8 cellular contexts compared by ENCODE assay signal in genomic region chr5:50969207-50970145, GRCh38.
DNase-seq lines count a peak whose midpoint lies in the region; ATAC-seq and TF ChIP-seq lines count a peak whose summit lies in the region.

No MANE protein-coding gene starts in this region.

- H3K4me1 Mint-ChIP-seq in endothelial cell (ENCODE audit: unreplicated experiment), result peaks cover 38% of the 10 kb centered on the region
- H3K4me1 Mint-ChIP-seq in neural progenitor cell, result peaks cover 40% of the 10 kb centered on the region
- no peaks in the 10 kb centered on the region for H3K4me1 Mint-ChIP-seq in Caco-2 (ENCODE audit: low read depth, unreplicated experiment)

- intact Hi-C loops in Caco-2 (cut with micrococcal nuclease; ENCODE audit: unreplicated experiment), result loop anchor here (10.0 kb wide), 2 partner anchors 165 to 715 kb away; no protein-coding TSS in a partner anchor

- no peaks in the 10 kb centered on the region for H3K79me2 ChIP-seq in neural progenitor cell (ENCODE audit: low read depth)

- H3K36me3 Mint-ChIP-seq in endothelial cell (ENCODE audit: low read depth, unreplicated experiment) (no peaks in the 10 kb centered on the region), neural progenitor cell (no peaks in the 10 kb centered on the region), Caco-2 (ENCODE audit: insufficient read depth, unreplicated experiment) (no peaks in the 10 kb centered on the region)

- peaks cover 49% of the 10 kb centered on the region for H4K20me1 ChIP-seq in neural progenitor cell (ENCODE audit: low read depth)

- no TSS peak for BruUV-seq in Caco-2 (replicated peaks; lab: Mats Ljungman, UMichigan)

- H3K27ac ChIP-seq in neural progenitor cell, result no peak overlapping the region

- POLR2A ChIA-PET in Caco-2 (lab: Charles Lee) (no interaction called here), GM10248 (lab: Yijun Ruan, JAX) (no interaction called here)

- H3K9me3 ChIP-seq in neural progenitor cell (ENCODE audit: low read depth) (no peaks in the 10 kb centered on the region), Caco-2 (no peaks in the 10 kb centered on the region)

- H3K4me3 Mint-ChIP-seq in endothelial cell (ENCODE audit: unreplicated experiment), result peak overlapping the region; percentile 75
- H3K4me3 Mint-ChIP-seq in neural progenitor cell, result peak overlapping the region; percentile 66
- H3K4me3 Mint-ChIP-seq in Caco-2 (ENCODE audit: unreplicated experiment), result no peak overlapping the region

- peaks cover 52% of the 10 kb centered on the region for H3K4me1 ChIP-seq in neural progenitor cell
- H3K4me1 ChIP-seq in Caco-2, result no peaks in the 10 kb centered on the region

- DNase-seq in AG20443 (ENCODE audit: low spot score) (peak; percentile 43), NCI-H1417 treated with DMSO at 0.1 percent for 48 hours (lab: John Stamatoyannopoulos, UW) (peak; percentile 45), endothelial cell (ENCODE audit: low spot score) (peak; percentile 39), neural progenitor cell (ENCODE audit: low spot score) (peak; percentile 62), Caco-2 (no peak), COLO829 (ENCODE audit: low spot score) (no peak), GM10248 (ENCODE audit: extremely low spot score) (no peak)

- peak overlapping the region; percentile 90 for H3K4me2 ChIP-seq in neural progenitor cell

- H2AFZ ChIP-seq in neural progenitor cell (replicated peaks), result no peak overlapping the region

- peaks cover 41% of the 10 kb centered on the region for H3F3A ChIP-seq in neural progenitor cell (ENCODE audit: low read depth)

- H3K27ac Mint-ChIP-seq in endothelial cell (ENCODE audit: unreplicated experiment) (no peak overlapping the region), neural progenitor cell (no peak overlapping the region), Caco-2 (ENCODE audit: unreplicated experiment) (no peak overlapping the region)

- H3K4me3 ChIP-seq in neural progenitor cell (peak overlapping the region; percentile 50), Caco-2 (ENCODE audit: low read depth, low read length) (no peak overlapping the region)

- peaks cover 99% of the 10 kb centered on the region for H3K27me3 ChIP-seq in neural progenitor cell
- H3K27me3 ChIP-seq in Caco-2 (replicated peaks; ENCODE audit: control insufficient read depth, insufficient read depth, low read length), result no peaks in the 10 kb centered on the region

- H3K27me3 Mint-ChIP-seq in endothelial cell (ENCODE audit: unreplicated experiment) (peaks cover 29% of the 10 kb centered on the region), neural progenitor cell (ENCODE audit: insufficient read depth, low read depth) (peaks cover 73% of the 10 kb centered on the region), Caco-2 (ENCODE audit: insufficient read depth, unreplicated experiment) (peaks cover 6% of the 10 kb centered on the region)

- no peak for ATAC-seq in HG03565 (IDR thresholded peaks at IDR 0.05; ENCODE audit: unreplicated experiment)

- no peaks in the 10 kb centered on the region for H3K9me3 Mint-ChIP-seq in endothelial cell (ENCODE audit: unreplicated experiment)
- no peaks in the 10 kb centered on the region for H3K9me3 Mint-ChIP-seq in neural progenitor cell
- no peaks in the 10 kb centered on the region for H3K9me3 Mint-ChIP-seq in Caco-2 (ENCODE audit: unreplicated experiment)

- H3K9ac ChIP-seq in neural progenitor cell, result no peak overlapping the region

- TF ChIP-seq CTCF in endothelial cell (IDR thresholded peaks at IDR 0.05; ENCODE audit: unreplicated experiment) (no peak), neural progenitor cell (IDR thresholded peaks at IDR 0.05) (no peak), Caco-2 (IDR thresholded peaks at IDR 0.05; ENCODE audit: insufficient read depth in 1 of 2, low read depth in 1 of 2, low read length in 1 of 2, severe bottlenecking in 1 of 2, unreplicated experiment in 1 of 2) (no peak), GM10248 (IDR thresholded peaks at IDR 0.05; ENCODE audit: control extremely low read depth, extremely low read depth, low read depth, missing control alignments) (no peak)

- CTCF ChIA-PET in Caco-2 (lab: Charles Lee) (no interaction called here), GM10248 (lab: Yijun Ruan, JAX) (interaction anchor here (0.7 to 2.3 kb wide), 3 partner anchors 10 to 41 kb away, joined by 3 to 16 read pairs (median 3); no protein-coding TSS in a partner anchor)

- no peaks in the 10 kb centered on the region for H3K36me3 ChIP-seq in neural progenitor cell
- H3K36me3 ChIP-seq in Caco-2 (ENCODE audit: control insufficient read depth, insufficient read depth, low read length), result no peaks in the 10 kb centered on the region

Comparison
In these comparisons a context has a peak if more than half of its experiments do, and no peak if none do; other contexts are left out.
1. DNase-seq: peak in AG20443 (single experiment), NCI-H1417 treated with DMSO at 0.1 percent for 48 hours (single experiment), endothelial cell (single experiment) and neural progenitor cell (single experiment); none in Caco-2 (0 of 2), COLO829 (single experiment) and GM10248 (single experiment).